Comparison of ENCODE assay signal across 29 cellular contexts in the genomic region with DNA sequence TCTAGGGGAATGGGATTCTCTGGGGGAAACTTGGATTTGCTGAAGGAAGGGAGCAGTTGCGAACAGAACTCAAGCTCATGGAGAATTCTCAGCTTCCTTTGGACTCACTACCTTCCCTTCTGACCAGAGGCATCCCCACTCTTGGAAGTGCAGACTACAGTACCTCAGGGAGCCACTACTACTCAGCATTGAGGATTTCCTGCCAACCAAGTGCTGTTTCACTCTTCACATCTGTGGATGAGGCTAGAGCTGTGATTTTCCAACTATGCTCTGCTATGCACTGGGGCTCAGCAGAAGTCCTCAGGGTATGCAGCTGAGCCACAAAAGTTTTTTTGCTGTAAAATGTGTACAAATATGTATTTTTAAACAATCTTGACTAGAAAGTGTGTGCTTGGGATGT. TPM values are rescaled to one million over a fixed set of nuclear protein-coding genes. Genes with fewer than 3 reads are reported as not detected.
DNase-seq lines count a peak whose midpoint lies in the region; ATAC-seq, FAIRE-seq and TF ChIP-seq lines count a peak whose summit lies in the region.
"Had no signal": no experiment of that assay in that cellular context is flagged by ENCODE, and none has a peak within 500 bp of the region (broad histone marks: within the 10 kb centered on the region; RNA-seq: fewer than 3 reads in every experiment).

No MANE protein-coding gene starts in this region.

- peaks cover 13% of the 10 kb centered on the region for H3K36me3 Mint-ChIP-seq in chondrocyte (ENCODE audit: low read depth)
- peaks cover 23% of the 10 kb centered on the region for H3K36me3 Mint-ChIP-seq in osteocyte (ENCODE audit: unreplicated experiment)

- H3K27me3 Mint-ChIP-seq in chondrocyte (ENCODE audit: low read depth) (no peaks in the 10 kb centered on the region), osteocyte (ENCODE audit: unreplicated experiment) (no peaks in the 10 kb centered on the region)
- H3K27me3 Mint-ChIP-seq: activated CD4-positive, alpha-beta T cell treated with anti-CD3 and anti-CD28 coated beads, Interleukin-2, amount 10 ng/mL, durations not matched to agents 7 days and 5 days; natural killer cell treated with Interleukin-12 subunit alpha and Interleukin-12 subunit beta and Interleukin-15 and Interleukin-18, amount 100 ng/mL, for 72 hours had no signal

- WGBS in aorta, 2 donors = 98 to 100% methylated on average over 1 of the region's 1 CpG

- DNase-seq in AG10803 (ENCODE audit: low read depth) (peak; percentile 70), GM03348 (ENCODE audit: low spot score) (peak; percentile 59), chondrocyte (ENCODE audit: low spot score) (no peak), osteocyte (ENCODE audit: extremely low spot score, unreplicated experiment) (no peak), aorta (no peak), frontal cortex (ENCODE audit: low spot score in 2 of 2) (no peak)
- DNase-seq: activated CD4-positive, alpha-beta T cell treated with anti-CD3 and anti-CD28 coated beads, Interleukin-2, amount 10 ng/mL, durations not matched to agents 7 days and 5 days; activated effector memory CD4-positive, alpha-beta T cell treated with Interleukin-2 at 50 U/mL for 16 hours; AML-193; brain microvascular endothelial cell; DND-41; H7; heart right ventricle; midbrain; MM.1S; NCI-H146; NCI-H524 treated with DMSO at 0.1 percent for 48 hours; Peyer's patch; stimulated activated CD4-positive, alpha-beta T cell treated with anti-CD3 and anti-CD28 coated beads, Interleukin-2, amount 100 ng/mL, for 24 hours; testis; WERI-Rb-1 had no signal

- H3K4me3 Mint-ChIP-seq in chondrocyte (ENCODE audit: unreplicated experiment) (no peak overlapping the region), osteocyte (ENCODE audit: unreplicated experiment) (no peak overlapping the region)
- H3K4me3 Mint-ChIP-seq: activated CD4-positive, alpha-beta T cell treated with anti-CD3 and anti-CD28 coated beads, Interleukin-2, amount 10 ng/mL, durations not matched to agents 7 days and 5 days; natural killer cell treated with Interleukin-12 subunit alpha and Interleukin-12 subunit beta and Interleukin-15 and Interleukin-18, amount 100 ng/mL, for 72 hours; stimulated activated effector memory CD8-positive, alpha-beta T cell treated with anti-CD3 and anti-CD28 coated beads, Interleukin-12 subunit alpha, Interleukin-12 subunit beta, amount 100 ng/mL, for 72 hours; T-helper 2 cell treated with Interferon-gamma antibody and Interleukin-4, amounts not matched to agents 5 μg/mL and 100 μg/mL, for 36 hours had no signal

- no peak for ATAC-seq in aorta (ENCODE audit: low FRiP score)
- ATAC-seq in GM18505 (IDR thresholded peaks at IDR 0.05; ENCODE audit: unreplicated experiment) = no peak
- ATAC-seq in HG02571 (IDR thresholded peaks at IDR 0.05; ENCODE audit: unreplicated experiment) = no peak
- ATAC-seq: natural killer cell treated with Interleukin-12 subunit alpha and Interleukin-12 subunit beta and Interleukin-15 and Interleukin-18, amount 100 ng/mL, for 72 hours; stimulated activated effector memory CD8-positive, alpha-beta T cell treated with anti-CD3 and anti-CD28 coated beads, Interleukin-12 subunit alpha, Interleukin-12 subunit beta, amount 100 ng/mL, for 72 hours had no signal

- intact Hi-C loops in aorta (cut with DNase I) = no loop called here

- H3K27me3 ChIP-seq in aorta (ENCODE audit: control insufficient read depth in 1 of 2, insufficient read depth in 2 of 2, low read length in 1 of 2) = no peaks in the 10 kb centered on the region
- H3K27me3 ChIP-seq: brain microvascular endothelial cell, heart right ventricle, Peyer's patch, testis had no signal

- H3K4me3 ChIP-seq in AG10803 (ENCODE audit: low read length) = no peak overlapping the region
- no peak overlapping the region for H3K4me3 ChIP-seq in aorta (ENCODE audit: low read length in 2 of 2)
- H3K4me3 ChIP-seq: heart right ventricle, Peyer's patch, skin epidermis, testis had no signal

- peaks cover 59% of the 10 kb centered on the region for H3K4me1 Mint-ChIP-seq in chondrocyte (ENCODE audit: low read depth)
- H3K4me1 Mint-ChIP-seq in osteocyte (ENCODE audit: unreplicated experiment) = peaks cover 47% of the 10 kb centered on the region
- H3K4me1 Mint-ChIP-seq: stimulated activated effector memory CD8-positive, alpha-beta T cell treated with anti-CD3 and anti-CD28 coated beads, Interleukin-12 subunit alpha, Interleukin-12 subunit beta, amount 100 ng/mL, for 72 hours had no signal

- H3K4me1 ChIP-seq in aorta (ENCODE audit: control insufficient read depth in 1 of 2, insufficient read depth in 2 of 2, low read length in 2 of 2) = peaks cover 0 to 2% of the 10 kb centered on the region in 2 donors

- TF ChIP-seq POLR2A in GM18505 (IDR thresholded peaks at IDR 0.05; ENCODE audit: borderline replicate concordance, extremely low read depth, insufficient read depth, insufficient read length) = no peak

- peaks cover 0 to 5% of the 10 kb centered on the region in 2 donors for H3K36me3 ChIP-seq in aorta (ENCODE audit: control insufficient read depth in 1 of 2, insufficient read depth in 2 of 2, low read length in 1 of 2)

- FAIRE-seq in frontal cortex (lab: Jason Lieb, UNC) = no peak
- FAIRE-seq: colon had no signal

- no peaks in the 10 kb centered on the region for H3K9me3 ChIP-seq in aorta (ENCODE audit: control insufficient read depth, low read length)
- H3K9me3 ChIP-seq: heart right ventricle, Peyer's patch, testis had no signal

- H3K27ac Mint-ChIP-seq in chondrocyte (ENCODE audit: unreplicated experiment) = peak overlapping the region; percentile 75
- H3K27ac Mint-ChIP-seq in osteocyte (ENCODE audit: unreplicated experiment) = peak overlapping the region; percentile 77
- H3K27ac Mint-ChIP-seq: activated CD4-positive, alpha-beta T cell treated with anti-CD3 and anti-CD28 coated beads, Interleukin-2, amount 10 ng/mL, durations not matched to agents 7 days and 5 days; stimulated activated effector memory CD8-positive, alpha-beta T cell treated with anti-CD3 and anti-CD28 coated beads, Interleukin-12 subunit alpha, Interleukin-12 subunit beta, amount 100 ng/mL, for 72 hours; T-helper 2 cell treated with Interferon-gamma antibody and Interleukin-4, amounts not matched to agents 5 μg/mL and 100 μg/mL, for 36 hours had no signal

- TF ChIP-seq CTCF in AG10803 (conservative IDR thresholded peaks at IDR 0.05; ENCODE audit: low read length) (peak; percentile 17; the same call in 1 of the 2 replicates), chondrocyte (IDR thresholded peaks at IDR 0.05) (no peak), osteocyte (IDR thresholded peaks at IDR 0.05) (no peak)

- no peaks in the 10 kb centered on the region for H3K9me3 Mint-ChIP-seq in chondrocyte (ENCODE audit: low read depth)
- no peaks in the 10 kb centered on the region for H3K9me3 Mint-ChIP-seq in osteocyte (ENCODE audit: unreplicated experiment)
- H3K9me3 Mint-ChIP-seq: activated CD4-positive, alpha-beta T cell treated with anti-CD3 and anti-CD28 coated beads, Interleukin-2, amount 10 ng/mL, durations not matched to agents 7 days and 5 days; natural killer cell treated with Interleukin-12 subunit alpha and Interleukin-12 subunit beta and Interleukin-15 and Interleukin-18, amount 100 ng/mL, for 72 hours; stimulated activated effector memory CD8-positive, alpha-beta T cell treated with anti-CD3 and anti-CD28 coated beads, Interleukin-12 subunit alpha, Interleukin-12 subunit beta, amount 100 ng/mL, for 72 hours; T-helper 2 cell treated with Interferon-gamma antibody and Interleukin-4, amounts not matched to agents 5 μg/mL and 100 μg/mL, for 36 hours had no signal

- H3K27ac ChIP-seq in aorta (ENCODE audit: low read depth in 1 of 2, low read length in 2 of 2) = no peak overlapping the region
- H3K27ac ChIP-seq: brain microvascular endothelial cell, parathyroid adenoma, testis, WERI-Rb-1 had no signal

RNA-seq across cellular contexts. Expression of a gene that starts 43.8 kb away (rescaled TPM):
- 100 to 142 TPM (median 102 TPM) in 3 replicates for total RNA-seq in chondrocyte
- total RNA-seq in osteocyte = 123 and 126 TPM in 2 replicates
- 100 to 1,000 TPM in 1 of 2 donors, 10 to 100 TPM in 1; 99.0 to 113 TPM for total RNA-seq in aorta
- 100 to 1,000 TPM in 1 of 2 donors, 10 to 100 TPM in 1; 79.6 to 113 TPM for polyA plus RNA-seq in aorta
- total RNA-seq in frontal cortex = 134 TPM

Comparison
In these comparisons a context has a peak if more than half of its experiments do, and no peak if none do; other contexts are left out.
1. DNase-seq: peak in AG10803 (single experiment) and GM03348 (single experiment); none in chondrocyte (single experiment), osteocyte (single experiment), aorta (0 of 2) and frontal cortex (0 of 2).